ENCODE assay signal across 10 cellular contexts in the genomic region with DNA sequence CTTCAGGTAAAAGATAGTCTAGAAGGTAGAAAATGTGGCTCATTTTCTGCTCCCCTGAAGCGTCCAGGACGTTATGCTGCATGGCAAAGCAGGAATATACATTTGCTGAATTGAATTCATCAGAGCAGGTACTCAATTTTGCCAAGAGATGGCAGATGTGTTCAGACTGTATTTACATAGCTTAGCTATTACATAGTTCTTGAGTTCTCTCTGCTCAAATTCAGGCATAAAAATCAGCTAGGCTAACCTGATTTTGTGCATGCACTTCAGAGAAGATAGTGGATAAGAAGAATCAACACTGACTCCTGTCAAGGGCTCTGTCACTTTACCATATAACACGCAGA.
A peak's percentile ranks its signal among the peaks of the same experiment; 100 is the strongest.
DNase-seq lines count a peak whose midpoint lies in the region; ATAC-seq, FAIRE-seq and TF ChIP-seq lines count a peak whose summit lies in the region.
"Had no signal": no experiment of that assay in that cellular context is flagged by ENCODE, and none has a peak within 500 bp of the region (broad histone marks: within the 10 kb centered on the region; RNA-seq: fewer than 3 reads in every experiment).

No MANE protein-coding gene starts in this region.

- CTCF ChIA-PET in WTC11 (lab: Charles Lee) = interaction anchor here (1.0 to 2.9 kb wide), 3 partner anchors 209 to 389 kb away, joined by 3 to 19 read pairs (median 4); partner anchors contain the start of gene FAM3C

- no peak overlapping the region for H3K4me2 ChIP-seq in GM23248 (ENCODE audit: unreplicated experiment)

- no peak overlapping the region for H3K9ac ChIP-seq in GM23248

- H3K4me3 Mint-ChIP-seq in stimulated activated memory B cell treated with anti-CD40 and anti-IgM and Interleukin-4, amounts not matched to agents 10 μg/mL and 1 μg/mL and 100 μg/mL, for 72 hours = no peak overlapping the region
- no peak overlapping the region for H3K4me3 Mint-ChIP-seq in WTC11
- H3K4me3 Mint-ChIP-seq: nephron progenitor cell; T-helper 1 cell treated with Interleukin-12 subunit alpha and Interleukin-12 subunit beta and Interleukin-4 antibody, amounts not matched to agents 30 μg/mL and 1 μg/mL, for 36 hours had no signal

- no peaks in the 10 kb centered on the region for H4K20me1 ChIP-seq in GM23248 (ENCODE audit: insufficient read depth)

- H3K4me1 Mint-ChIP-seq in stimulated activated memory B cell treated with anti-CD40 and anti-IgM and Interleukin-4, amounts not matched to agents 10 μg/mL and 1 μg/mL and 100 μg/mL, for 72 hours = no peaks in the 10 kb centered on the region
- peaks cover 27% of the 10 kb centered on the region for H3K4me1 Mint-ChIP-seq in WTC11
- H3K4me1 Mint-ChIP-seq: nephron progenitor cell had no signal

- no peaks in the 10 kb centered on the region for H3K36me3 Mint-ChIP-seq in stimulated activated memory B cell treated with anti-CD40 and anti-IgM and Interleukin-4, amounts not matched to agents 10 μg/mL and 1 μg/mL and 100 μg/mL, for 72 hours
- no peaks in the 10 kb centered on the region for H3K36me3 Mint-ChIP-seq in WTC11

- in situ Hi-C loops in GM23248 (cut with MboI) = no loop called here

- H3K79me2 ChIP-seq in GM23248 (ENCODE audit: insufficient read depth) = no peaks in the 10 kb centered on the region

- H3K27me3 ChIP-seq in GM23248 (replicated peaks; ENCODE audit: insufficient read depth) = no peaks in the 10 kb centered on the region
- H3K27me3 ChIP-seq in pancreas = no peaks in the 10 kb centered on the region

- H3K9me3 ChIP-seq in GM23248 (ENCODE audit: low read depth) = no peaks in the 10 kb centered on the region
- H3K9me3 ChIP-seq in pancreas = no peaks in the 10 kb centered on the region

- peak; percentile 52 for TF ChIP-seq CTCF in choroid plexus epithelial cell (conservative IDR thresholded peaks at IDR 0.05; ENCODE audit: low read depth, low read length)
- TF ChIP-seq CTCF in pancreas (IDR thresholded peaks at IDR 0.05) = peak in 1 of 4 donors; percentile 8
- no peak for TF ChIP-seq CTCF in WTC11 (IDR thresholded peaks at IDR 0.05)

- WGBS in GM23248 (ENCODE audit: low coverage in 1 of 2, low lambda C conversion rate in 2 of 2, missing lambda C conversion rate in 2 of 2), 2 experiments = 43% methylated on average over 3 of the region's 3 CpGs
- 25 to 28% methylated on average over 3 of the region's 3 CpGs for WGBS in pancreas, 2 donors

- no peak overlapping the region for H3K27ac ChIP-seq in GM23248
- peak overlapping the region in 3 of 4 donors; percentile 44 to 69 (median 54) for H3K27ac ChIP-seq in pancreas

- no peaks in the 10 kb centered on the region for H3K4me1 ChIP-seq in GM23248 (ENCODE audit: insufficient read depth)
- H3K4me1 ChIP-seq in pancreas = peaks cover 12 to 21% (median 17%) of the 10 kb centered on the region in 3 donors

- H3K9me2 ChIP-seq in GM23248 (ENCODE audit: insufficient read depth) = no peaks in the 10 kb centered on the region

- H3K36me3 ChIP-seq in GM23248 (ENCODE audit: low read depth) (no peaks in the 10 kb centered on the region), pancreas (no peaks in the 10 kb centered on the region)

- FAIRE-seq in pancreas (lab: Jason Lieb, UNC) = no peak

- POLR2A ChIA-PET in WTC11 (lab: Charles Lee) = no interaction called here

- H3K4me3 ChIP-seq in GM23248 = no peak overlapping the region
- no peak overlapping the region for H3K4me3 ChIP-seq in choroid plexus epithelial cell (ENCODE audit: low read depth, low read length)
- H3K4me3 ChIP-seq in pancreas = no peak overlapping the region

- DNase-seq in GM23248 (peak; percentile 9), NCI-H446 treated with DMSO at 0.1 percent for 48 hours (lab: John Stamatoyannopoulos, UW) (peak; percentile 72), choroid plexus epithelial cell (ENCODE audit: low read depth) (peak; percentile 63), pancreas (no peak), SKM-1 treated with dmso at 0.1 percent for 144 hours (lab: John Stamatoyannopoulos, UW; ENCODE audit: unreplicated experiment) (no peak), WTC11 (ENCODE audit: low spot score) (no peak)
- DNase-seq in stimulated activated CD4-positive, alpha-beta T cell treated with anti-CD3 and anti-CD28 coated beads, Interleukin-4, amount 100 ng/mL, for 4 hours = no peak
- DNase-seq: nephron progenitor cell had no signal

- no peak overlapping the region for H2AFZ ChIP-seq in GM23248

- no peaks in the 10 kb centered on the region for H3F3A ChIP-seq in GM23248 (ENCODE audit: insufficient read depth)

- peaks cover 6% of the 10 kb centered on the region for H3K9me3 Mint-ChIP-seq in stimulated activated memory B cell treated with anti-CD40 and anti-IgM and Interleukin-4, amounts not matched to agents 10 μg/mL and 1 μg/mL and 100 μg/mL, for 72 hours
- no peaks in the 10 kb centered on the region for H3K9me3 Mint-ChIP-seq in WTC11
- H3K9me3 Mint-ChIP-seq: T-helper 1 cell treated with Interleukin-12 subunit alpha and Interleukin-12 subunit beta and Interleukin-4 antibody, amounts not matched to agents 30 μg/mL and 1 μg/mL, for 36 hours had no signal

- peaks cover 35% of the 10 kb centered on the region for H3K27me3 Mint-ChIP-seq in stimulated activated memory B cell treated with anti-CD40 and anti-IgM and Interleukin-4, amounts not matched to agents 10 μg/mL and 1 μg/mL and 100 μg/mL, for 72 hours
- H3K27me3 Mint-ChIP-seq in WTC11 (ENCODE audit: low read depth) = no peaks in the 10 kb centered on the region

- intact Hi-C loops in pancreas (cut with DNase I) = no loop called here

- H3K27ac Mint-ChIP-seq in stimulated activated memory B cell treated with anti-CD40 and anti-IgM and Interleukin-4, amounts not matched to agents 10 μg/mL and 1 μg/mL and 100 μg/mL, for 72 hours = no peak overlapping the region
- H3K27ac Mint-ChIP-seq in WTC11 = no peak overlapping the region
- H3K27ac Mint-ChIP-seq: nephron progenitor cell; T-helper 1 cell treated with Interleukin-12 subunit alpha and Interleukin-12 subunit beta and Interleukin-4 antibody, amounts not matched to agents 30 μg/mL and 1 μg/mL, for 36 hours had no signal

- ATAC-seq in pancreas (peak; percentile 66 to 85 (median 79)), WTC11 (no peak)
- ATAC-seq in stimulated activated memory B cell treated with anti-CD40 and anti-IgM and Interleukin-4, amounts not matched to agents 10 μg/mL and 1 μg/mL and 100 μg/mL, for 72 hours = no peak

TF ChIP-seq in WTC11, 78 proteins besides CTCF, POLR2A, EP300 and RAD21:
- TF ChIP-seq, protein P1, sequence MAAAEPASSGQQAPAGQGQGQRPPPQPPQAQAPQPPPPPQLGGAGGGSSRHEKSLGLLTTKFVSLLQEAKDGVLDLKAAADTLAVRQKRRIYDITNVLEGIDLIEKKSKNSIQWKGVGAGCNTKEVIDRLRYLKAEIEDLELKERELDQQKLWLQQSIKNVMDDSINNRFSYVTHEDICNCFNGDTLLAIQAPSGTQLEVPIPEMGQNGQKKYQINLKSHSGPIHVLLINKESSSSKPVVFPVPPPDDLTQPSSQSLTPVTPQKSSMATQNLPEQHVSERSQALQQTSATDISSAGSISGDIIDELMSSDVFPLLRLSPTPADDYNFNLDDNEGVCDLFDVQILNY (CRISPR knock-in tag; IDR thresholded peaks at IDR 0.05) = no peak
- TF ChIP-seq, protein P2, sequence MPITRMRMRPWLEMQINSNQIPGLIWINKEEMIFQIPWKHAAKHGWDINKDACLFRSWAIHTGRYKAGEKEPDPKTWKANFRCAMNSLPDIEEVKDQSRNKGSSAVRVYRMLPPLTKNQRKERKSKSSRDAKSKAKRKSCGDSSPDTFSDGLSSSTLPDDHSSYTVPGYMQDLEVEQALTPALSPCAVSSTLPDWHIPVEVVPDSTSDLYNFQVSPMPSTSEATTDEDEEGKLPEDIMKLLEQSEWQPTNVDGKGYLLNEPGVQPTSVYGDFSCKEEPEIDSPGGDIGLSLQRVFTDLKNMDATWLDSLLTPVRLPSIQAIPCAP (CRISPR knock-in tag; IDR thresholded peaks at IDR 0.05) = no peak
- TF ChIP-seq ZNF138 (CRISPR knock-in tag; conservative IDR thresholded peaks at IDR 0.05) (no peak), TP53 (CRISPR knock-in tag; IDR thresholded peaks at IDR 0.05) (no peak), JUN (CRISPR knock-in tag; IDR thresholded peaks at IDR 0.05) (no peak)

Comparison
In these comparisons a context has a peak if more than half of its experiments do, and no peak if none do; other contexts are left out.
1. DNase-seq: peak in GM23248 (single experiment), NCI-H446 treated with DMSO at 0.1 percent for 48 hours (single experiment) and choroid plexus epithelial cell (single experiment); none in pancreas (0 of 6), SKM-1 treated with dmso at 0.1 percent for 144 hours (single experiment), stimulated activated CD4-positive, alpha-beta T cell treated with anti-CD3 and anti-CD28 coated beads, Interleukin-4, amount 100 ng/mL, for 4 hours (0 of 2) and WTC11 (single experiment).
2. ATAC-seq: peak in pancreas (4 of 4); none in stimulated activated memory B cell treated with anti-CD40 and anti-IgM and Interleukin-4, amounts not matched to agents 10 μg/mL and 1 μg/mL and 100 μg/mL, for 72 hours (single experiment) and WTC11 (single experiment).